8 cellular contexts compared by ENCODE assay signal in genomic region chr4:26217961-26218676, GRCh38.
DNase-seq lines count a peak whose midpoint lies in the region; ATAC-seq, FAIRE-seq and TF ChIP-seq lines count a peak whose summit lies in the region.

No MANE protein-coding gene starts in this region.

- H3K27ac Mint-ChIP-seq in activated naive CD8-positive, alpha-beta T cell treated with anti-CD3 and anti-CD28 coated beads, Interleukin-2, amount 50 U/mL, for 24 hours = no peak overlapping the region

- no peaks in the 10 kb centered on the region for H3K9me3 Mint-ChIP-seq in activated naive CD8-positive, alpha-beta T cell treated with anti-CD3 and anti-CD28 coated beads, Interleukin-2, amount 50 U/mL, for 24 hours

- peak overlapping the region; percentile 14 for H2AFZ ChIP-seq in ACC112 (ENCODE audit: low read length, unreplicated experiment)

- no peak overlapping the region for H3K4me3 Mint-ChIP-seq in activated naive CD8-positive, alpha-beta T cell treated with anti-CD3 and anti-CD28 coated beads, Interleukin-2, amount 50 U/mL, for 24 hours

- H3K36me3 ChIP-seq in ACC112 (ENCODE audit: insufficient read depth, low read length) = no peaks in the 10 kb centered on the region

- TF ChIP-seq POLR2A in NB4 (IDR thresholded peaks at IDR 0.05; ENCODE audit: extremely low read depth, insufficient read length) = no peak
- TF ChIP-seq POLR2A in H54 (IDR thresholded peaks at IDR 0.05; ENCODE audit: low read depth, low read length) = no peak

- no peak overlapping the region for H3K27ac ChIP-seq in ACC112 (ENCODE audit: low read depth, low read length)

- H3K27me3 ChIP-seq in ACC112 (ENCODE audit: insufficient read depth, low read length) = peaks cover 9% of the 10 kb centered on the region; the same call in 1 of the 2 replicates

- H3K4me3 ChIP-seq in ACC112 (ENCODE audit: low read depth, low read length) (no peak overlapping the region), NB4 (ENCODE audit: low read depth, low read length) (no peak overlapping the region)

- TF ChIP-seq CTCF in NB4 (IDR thresholded peaks at IDR 0.05; ENCODE audit: low read depth, low read length) = no peak

- H3K36me3 Mint-ChIP-seq in activated naive CD8-positive, alpha-beta T cell treated with anti-CD3 and anti-CD28 coated beads, Interleukin-2, amount 50 U/mL, for 24 hours (ENCODE audit: low read depth) = no peaks in the 10 kb centered on the region

- H3K79me2 ChIP-seq in ACC112 (ENCODE audit: control insufficient read depth, insufficient read depth, low read length, unreplicated experiment) = no peaks in the 10 kb centered on the region

- peaks cover 10% of the 10 kb centered on the region for H3K27me3 Mint-ChIP-seq in activated naive CD8-positive, alpha-beta T cell treated with anti-CD3 and anti-CD28 coated beads, Interleukin-2, amount 50 U/mL, for 24 hours

- ATAC-seq in GM21447 (IDR thresholded peaks at IDR 0.05; ENCODE audit: unreplicated experiment) (peak; percentile 79), GM21423 (IDR thresholded peaks at IDR 0.05; ENCODE audit: unreplicated experiment) (no peak)
- ATAC-seq in activated naive CD8-positive, alpha-beta T cell treated with anti-CD3 and anti-CD28 coated beads, Interleukin-2, amount 50 U/mL, for 24 hours = no peak

- no peak for FAIRE-seq in H54 (lab: Jason Lieb, UNC)

- DNase-seq in NB4 (ENCODE audit: low read depth) = peak; percentile 74
- DNase-seq in inferior parietal cortex (ENCODE audit: extremely low spot score) = peak; percentile 55
- DNase-seq in H54 (ENCODE audit: insufficient read length, low spot score) = no peak
- DNase-seq in NCI-H82 treated with DMSO at 0.1 percent for 48 hours (lab: John Stamatoyannopoulos, UW; ENCODE audit: unreplicated experiment) = no peak
- DNase-seq in activated naive CD8-positive, alpha-beta T cell treated with anti-CD3 and anti-CD28 coated beads, Interleukin-2, amount 50 U/mL, for 24 hours = no peak

- peaks cover 12% of the 10 kb centered on the region for H3K4me1 ChIP-seq in ACC112 (ENCODE audit: control insufficient read depth, insufficient read depth, low read length, unreplicated experiment)

- peaks cover 4% of the 10 kb centered on the region for H3K4me1 Mint-ChIP-seq in activated naive CD8-positive, alpha-beta T cell treated with anti-CD3 and anti-CD28 coated beads, Interleukin-2, amount 50 U/mL, for 24 hours

Comparison
In these comparisons a context has a peak if more than half of its experiments do, and no peak if none do; other contexts are left out.
1. DNase-seq: peak in NB4 (single experiment) and inferior parietal cortex (single experiment); none in H54 (single experiment), NCI-H82 treated with DMSO at 0.1 percent for 48 hours (single experiment) and activated naive CD8-positive, alpha-beta T cell treated with anti-CD3 and anti-CD28 coated beads, Interleukin-2, amount 50 U/mL, for 24 hours (single experiment).